ENCODE assay signal across 11 cellular contexts in the genomic region with DNA sequence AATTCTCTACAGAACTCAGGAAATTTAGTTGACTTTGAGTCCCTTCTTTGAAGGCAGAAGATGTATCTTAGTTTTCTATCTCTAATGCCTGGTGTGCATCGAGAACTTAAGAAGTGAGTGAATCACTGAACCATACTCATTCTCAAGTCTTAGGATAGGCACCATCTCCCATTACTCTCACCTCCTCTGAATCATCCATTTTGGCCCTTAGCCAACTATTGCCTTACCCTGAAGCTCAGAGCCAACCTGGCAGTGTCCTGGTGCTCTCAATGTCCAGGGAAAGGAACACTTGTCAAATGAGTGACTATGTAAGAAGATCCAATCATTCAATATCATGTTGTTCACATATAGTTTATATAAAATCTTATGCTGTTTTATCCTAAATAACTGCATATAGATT.
DNase-seq lines count a peak whose midpoint lies in the region; ATAC-seq and TF ChIP-seq lines count a peak whose summit lies in the region.
"Had no signal": no experiment of that assay in that cellular context is flagged by ENCODE, and none has a peak within 500 bp of the region (broad histone marks: within the 10 kb centered on the region; RNA-seq: fewer than 3 reads in every experiment).

No MANE protein-coding gene starts in this region.

- no peaks in the 10 kb centered on the region for H3K27me3 Mint-ChIP-seq in progenitor cell of endocrine pancreas
- H3K27me3 Mint-ChIP-seq: dendritic cell treated with granulocyte-macrophage colony-stimulating factor and Interleukin-4, amounts not matched to agents 40 ng/mL and 50 ng/mL, for 4 days had no signal

- 17 to 27% methylated on average over 1 of the region's 1 CpG for WGBS in GM23248 (ENCODE audit: low coverage in 1 of 2, low lambda C conversion rate in 2 of 2, missing lambda C conversion rate in 2 of 2), 2 experiments

- peaks cover 13% of the 10 kb centered on the region for H3K36me3 Mint-ChIP-seq in progenitor cell of endocrine pancreas (ENCODE audit: insufficient read depth)

- H3K9me3 Mint-ChIP-seq in progenitor cell of endocrine pancreas (ENCODE audit: low read depth), result no peaks in the 10 kb centered on the region
- H3K9me3 Mint-ChIP-seq: dendritic cell treated with granulocyte-macrophage colony-stimulating factor and Interleukin-4, amounts not matched to agents 40 ng/mL and 50 ng/mL, for 4 days had no signal

- no peaks in the 10 kb centered on the region for H4K20me1 ChIP-seq in GM23248 (ENCODE audit: insufficient read depth)

- no peak overlapping the region for H3K4me2 ChIP-seq in GM23248 (ENCODE audit: unreplicated experiment)

- peak; percentile 37 for DNase-seq in BE2C
- peak; percentile 76 for DNase-seq in GM23248
- DNase-seq in RPMI7951 (ENCODE audit: low read depth), result peak; percentile 77
- peak; percentile 72 to 82 for DNase-seq in foreskin fibroblast
- DNase-seq in cerebellum (ENCODE audit: low spot score), result no peak
- no peak for DNase-seq in progenitor cell of endocrine pancreas (ENCODE audit: low spot score, unreplicated experiment)
- DNase-seq in mesenteric fat pad (ENCODE audit: low spot score), result no peak

- H3K27me3 ChIP-seq in BE2C (no peaks in the 10 kb centered on the region), GM23248 (replicated peaks; ENCODE audit: insufficient read depth) (no peaks in the 10 kb centered on the region)
- H3K27me3 ChIP-seq: pancreas had no signal

- in situ Hi-C loops in GM23248 (cut with MboI), result no loop called here

- no peaks in the 10 kb centered on the region for H3K9me2 ChIP-seq in GM23248 (ENCODE audit: insufficient read depth)

- no peaks in the 10 kb centered on the region for H3K9me3 ChIP-seq in BE2C
- H3K9me3 ChIP-seq in GM23248 (ENCODE audit: low read depth), result no peaks in the 10 kb centered on the region
- H3K9me3 ChIP-seq: pancreas had no signal

- no peak for TF ChIP-seq CTCF in BE2C (IDR thresholded peaks at IDR 0.05; ENCODE audit: low read depth, low read length)
- TF ChIP-seq CTCF in foreskin fibroblast (IDR thresholded peaks at IDR 0.05; ENCODE audit: low read depth, low read length), result no peak
- TF ChIP-seq CTCF in progenitor cell of endocrine pancreas (IDR thresholded peaks at IDR 0.05; ENCODE audit: unreplicated experiment), result no peak

- H3K27ac ChIP-seq in GM23248, result no peak overlapping the region
- H3K27ac ChIP-seq: HL-60, pancreas had no signal

- H3K27ac Mint-ChIP-seq in progenitor cell of endocrine pancreas, result no peak overlapping the region
- H3K27ac Mint-ChIP-seq: dendritic cell treated with granulocyte-macrophage colony-stimulating factor and Interleukin-4, amounts not matched to agents 40 ng/mL and 50 ng/mL, for 4 days had no signal

- H3K9ac ChIP-seq in GM23248, result no peak overlapping the region

- peaks cover under 1% of the 10 kb centered on the region; the same call in 1 of the 2 replicates for H3K4me1 ChIP-seq in BE2C
- peaks cover 30% of the 10 kb centered on the region for H3K4me1 ChIP-seq in GM23248 (ENCODE audit: insufficient read depth)
- H3K4me1 ChIP-seq: pancreas had no signal

- no peak overlapping the region for H3K4me3 ChIP-seq in BE2C (ENCODE audit: low read depth, low read length)
- no peak overlapping the region for H3K4me3 ChIP-seq in GM23248
- H3K4me3 ChIP-seq in foreskin fibroblast (ENCODE audit: low read depth in 1 of 2, low read length in 2 of 2), result no peak overlapping the region
- H3K4me3 ChIP-seq: pancreas had no signal

- no peak for ATAC-seq in HG02884 (IDR thresholded peaks at IDR 0.05; ENCODE audit: unreplicated experiment)

- no peak overlapping the region for H2AFZ ChIP-seq in GM23248

- H3K36me3 ChIP-seq in BE2C, result peaks cover 10% of the 10 kb centered on the region
- no peaks in the 10 kb centered on the region for H3K36me3 ChIP-seq in GM23248 (ENCODE audit: low read depth)
- H3K36me3 ChIP-seq: pancreas had no signal

- H3K4me3 Mint-ChIP-seq in progenitor cell of endocrine pancreas (ENCODE audit: low read depth), result no peak overlapping the region
- H3K4me3 Mint-ChIP-seq: dendritic cell treated with granulocyte-macrophage colony-stimulating factor and Interleukin-4, amounts not matched to agents 40 ng/mL and 50 ng/mL, for 4 days had no signal

- no peaks in the 10 kb centered on the region for H3K79me2 ChIP-seq in GM23248 (ENCODE audit: insufficient read depth)

- peaks cover 10% of the 10 kb centered on the region for H3K4me1 Mint-ChIP-seq in progenitor cell of endocrine pancreas (ENCODE audit: low read depth)

- peaks cover 17% of the 10 kb centered on the region for H3F3A ChIP-seq in GM23248 (ENCODE audit: insufficient read depth)

Comparison
In these comparisons a context has a peak if more than half of its experiments do, and no peak if none do; other contexts are left out.
1. DNase-seq: peak in BE2C (single experiment), GM23248 (single experiment), RPMI7951 (single experiment) and foreskin fibroblast (2 of 2); none in cerebellum (single experiment), progenitor cell of endocrine pancreas (single experiment) and mesenteric fat pad (single experiment).